9 cellular contexts compared by ENCODE assay signal in the genomic region with DNA sequence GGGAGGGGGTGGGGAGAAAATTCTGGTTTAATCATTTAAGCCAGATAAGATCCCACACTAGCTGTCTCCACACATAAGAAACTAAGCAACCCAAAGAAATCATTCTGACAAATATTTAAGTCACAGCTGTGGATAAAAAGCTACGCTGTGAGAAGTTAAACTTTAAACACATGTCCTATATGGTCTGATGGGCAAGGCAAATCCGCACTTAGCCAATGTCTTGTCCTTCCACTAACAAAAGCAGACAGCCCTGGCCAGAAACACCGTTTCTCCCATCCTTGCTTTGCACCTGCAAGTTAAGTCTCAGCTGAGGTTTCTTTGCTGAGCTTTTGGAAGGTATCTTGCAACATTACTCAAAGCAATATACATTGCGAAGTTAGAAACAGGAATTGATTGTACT.
DNase-seq lines count a peak whose midpoint lies in the region; ATAC-seq, FAIRE-seq and TF ChIP-seq lines count a peak whose summit lies in the region.
"Had no signal": no experiment of that assay in that cellular context is flagged by ENCODE, and none has a peak within 500 bp of the region (broad histone marks: within the 10 kb centered on the region; RNA-seq: fewer than 3 reads in every experiment).

No MANE protein-coding gene starts in this region.

- H3K9me3 ChIP-seq in MM.1S (replicated peaks; ENCODE audit: insufficient read depth, low read length) (no peaks in the 10 kb centered on the region), endodermal cell (ENCODE audit: control insufficient read depth, low read length) (no peaks in the 10 kb centered on the region)

- H3K27me3 ChIP-seq in MM.1S (replicated peaks; ENCODE audit: insufficient read depth, low read length) (no peaks in the 10 kb centered on the region), endodermal cell (ENCODE audit: control insufficient read depth, insufficient read depth, low read length, poor library complexity, severe bottlenecking) (peaks cover 7% of the 10 kb centered on the region)

- peak; percentile 94 for FAIRE-seq in GM18507 (lab: Jason Lieb, UNC)
- FAIRE-seq: H1 had no signal

- no peaks in the 10 kb centered on the region for H3K36me3 ChIP-seq in MM.1S (replicated peaks; ENCODE audit: insufficient read depth, low read length)
- H3K36me3 ChIP-seq in endodermal cell (ENCODE audit: control insufficient read depth, insufficient read depth, low read length): no peaks in the 10 kb centered on the region

- H3K27ac ChIP-seq in MM.1S (ENCODE audit: low read length) (no peak overlapping the region), endodermal cell (ENCODE audit: low read depth, low read length) (no peak overlapping the region)

- no peaks in the 10 kb centered on the region for H3K9me2 ChIP-seq in MM.1S (replicated peaks; ENCODE audit: insufficient read depth, low read length)

- no peak overlapping the region for H2AFZ ChIP-seq in MM.1S (ENCODE audit: low read length)

- H3K4me3 ChIP-seq in MM.1S (ENCODE audit: low read length) (0 out of 2 replicates have a peak overlapping the region, but pooled peaks have one; percentile 2), endodermal cell (ENCODE audit: low read length) (peak overlapping the region; percentile 62), skeletal muscle cell (ENCODE audit: low read depth, low read length) (peak overlapping the region; percentile 96)

- WGBS in endodermal cell (ENCODE audit: insufficient coverage in 1 of 2, insufficient read length in 1 of 2), 2 experiments: 85 to 87% methylated on average over 4 of the region's 4 CpGs

- no peaks in the 10 kb centered on the region for H3K36me3 Mint-ChIP-seq in endodermal cell (ENCODE audit: low read depth)

- DNase-seq in GM18507 (ENCODE audit: extremely low spot score, insufficient read length, low read depth) (no peak), MM.1S (no peak), endodermal cell (no peak), skeletal muscle cell (ENCODE audit: low read depth) (no peak), DMS79 (lab: John Stamatoyannopoulos, UW) (no peak), NCI-H1048 (lab: John Stamatoyannopoulos, UW) (no peak), SIG-M5 treated with dmso at 0.1 percent for 504 hours (lab: John Stamatoyannopoulos, UW; ENCODE audit: unreplicated experiment) (no peak)

- H3K4me2 ChIP-seq in MM.1S (ENCODE audit: low read depth, low read length): peak overlapping the region; percentile 84

- peaks cover 75% of the 10 kb centered on the region for H3K79me2 ChIP-seq in MM.1S (ENCODE audit: low read length)

- no peak overlapping the region for H3K4me3 Mint-ChIP-seq in endodermal cell

- no peak overlapping the region for H3K27ac Mint-ChIP-seq in endodermal cell

- no peaks in the 10 kb centered on the region for H3F3A ChIP-seq in MM.1S (ENCODE audit: insufficient read depth, low read length)

- H3K9me3 Mint-ChIP-seq in endodermal cell: no peaks in the 10 kb centered on the region

- peaks cover 15% of the 10 kb centered on the region for H3K4me1 ChIP-seq in MM.1S (ENCODE audit: low read length)
- peaks cover 29% of the 10 kb centered on the region for H3K4me1 ChIP-seq in endodermal cell (ENCODE audit: control insufficient read depth, insufficient read depth, low read length)

- H3K9ac ChIP-seq in MM.1S (ENCODE audit: low read length): no peak overlapping the region
- H3K9ac ChIP-seq in endodermal cell (ENCODE audit: extremely low read depth, low read length, poor library complexity, severe bottlenecking): no peak overlapping the region

- no peaks in the 10 kb centered on the region for H4K20me1 ChIP-seq in MM.1S (ENCODE audit: insufficient read depth, low read length)

- no peak for TF ChIP-seq CTCF in MM.1S (IDR thresholded peaks at IDR 0.05; ENCODE audit: low read length)
- no peak for TF ChIP-seq CTCF in endodermal cell (conservative IDR thresholded peaks at IDR 0.05)

- peaks cover 59% of the 10 kb centered on the region for H3K4me1 Mint-ChIP-seq in endodermal cell

- ATAC-seq in GM18907 (IDR thresholded peaks at IDR 0.05; ENCODE audit: unreplicated experiment): no peak

- H3K27me3 Mint-ChIP-seq in endodermal cell (ENCODE audit: insufficient read depth): peaks cover 4% of the 10 kb centered on the region

Comparison
In these comparisons a context has a peak if more than half of its experiments do, and no peak if none do; other contexts are left out.
1. H3K4me3 ChIP-seq: peak in every context shown above with its lines; median percentile 96 in skeletal muscle cell; 62 in endodermal cell; 2 in MM.1S.